Comparison of ENCODE assay signal across 1 cellular context in genomic region chr7:44541876-44542610, GRCh38.
TF ChIP-seq lines count a peak whose summit lies in the region.

No MANE protein-coding gene starts in this region.

TF ChIP-seq in IMR-90, 13 proteins besides CTCF, POLR2A, EP300 and RAD21:
- TF ChIP-seq RCOR1 (IDR thresholded peaks at IDR 0.05; ENCODE audit: insufficient replicate concordance, low read length) (no peak), SMC3 (IDR thresholded peaks at IDR 0.05; ENCODE audit: low read depth, low read length) (no peak), BHLHE40 (IDR thresholded peaks at IDR 0.05; ENCODE audit: low read depth, low read length) (no peak), NFE2L2 (IDR thresholded peaks at IDR 0.05; ENCODE audit: low read depth, low read length) (no peak), MXI1 (IDR thresholded peaks at IDR 0.05; ENCODE audit: borderline replicate concordance, low read depth, low read length) (no peak), ELK1 (IDR thresholded peaks at IDR 0.05; ENCODE audit: borderline replicate concordance, low read depth, low read length) (no peak), RFX5 (IDR thresholded peaks at IDR 0.05; ENCODE audit: low read depth, low read length) (no peak), FOS (IDR thresholded peaks at IDR 0.05; ENCODE audit: low read depth, low read length) (no peak), MAFK (IDR thresholded peaks at IDR 0.05; ENCODE audit: low read depth, low read length) (no peak), MAZ (IDR thresholded peaks at IDR 0.05; ENCODE audit: borderline replicate concordance, low read depth, low read length) (no peak), USF2 (IDR thresholded peaks at IDR 0.05; ENCODE audit: low read depth, low read length) (no peak), CEBPB (IDR thresholded peaks at IDR 0.05; ENCODE audit: low read depth, low read length) (no peak)
